In the genomic region with DNA sequence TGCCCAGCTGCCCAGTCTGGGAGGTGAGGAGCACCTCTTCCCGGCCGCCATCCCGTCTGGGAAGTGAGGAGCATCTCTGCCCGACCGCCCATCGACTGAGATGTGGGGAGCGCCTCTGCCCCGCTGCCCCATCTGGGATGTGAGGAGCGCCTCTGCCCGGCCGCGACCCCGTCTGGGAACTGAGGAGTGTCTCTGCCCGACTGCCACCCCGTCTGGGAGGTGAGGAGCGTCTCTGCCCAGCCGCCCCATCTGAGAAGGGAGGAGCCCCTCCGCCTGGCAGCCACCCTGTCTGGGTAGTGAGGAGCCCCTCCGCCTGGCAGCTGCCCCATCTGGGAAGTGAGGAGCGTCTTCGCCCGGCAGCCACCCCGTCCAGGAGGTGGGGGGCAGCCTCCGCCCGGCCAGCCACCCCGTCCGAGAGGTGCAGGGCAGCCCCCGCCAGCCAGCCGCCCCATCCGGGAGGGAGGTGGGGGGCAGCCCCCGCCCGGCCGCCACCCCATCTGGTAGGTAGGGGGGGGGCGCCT, we compare ENCODE assay signal across 6 cellular contexts.
DNase-seq lines count a peak whose midpoint lies in the region; ATAC-seq, FAIRE-seq and TF ChIP-seq lines count a peak whose summit lies in the region.
"Not testable (repeated sequence)": the region's sequence is repeated elsewhere in the genome, so short reads cannot be mapped to it uniquely, and the experiment has no call there.

No MANE protein-coding gene starts in this region.

- H3K4me3 Mint-ChIP-seq in glutamatergic neuron (ENCODE audit: unreplicated experiment); stimulated activated naive CD8-positive, alpha-beta T cell treated with anti-CD3 and anti-CD28 coated beads, Interleukin-15, amount 100 ng/mL, for 72 hours: not testable (repeated sequence)

- DNase-seq in DND-41 (peak; percentile 15), activated gamma-delta T cell (lab: John Stamatoyannopoulos, UW) (peak; percentile 7), glutamatergic neuron (peak; percentile 35), kidney (peak; percentile 64), mesendoderm (peak; percentile 7)
- DNase-seq in stimulated activated naive CD8-positive, alpha-beta T cell treated with anti-CD3 and anti-CD28 coated beads, Interleukin-15, amount 100 ng/mL, for 72 hours = not testable (repeated sequence)

- TF ChIP-seq CTCF in DND-41 (IDR thresholded peaks at IDR 0.05; ENCODE audit: borderline replicate concordance, extremely low read depth, low read length, poor library complexity, severe bottlenecking); glutamatergic neuron (IDR thresholded peaks at IDR 0.05; ENCODE audit: partially characterized antibody, unreplicated experiment); kidney (IDR thresholded peaks at IDR 0.05; ENCODE audit: borderline replicate concordance, extremely low read depth, insufficient read depth): not testable (repeated sequence)

- H2BK15ac ChIP-seq in mesendoderm (replicated peaks; ENCODE audit: low read depth) = not testable (repeated sequence)

- not testable (repeated sequence) for H3K23ac ChIP-seq in mesendoderm (ENCODE audit: low read length)

- not testable (repeated sequence) for H3K4me2 ChIP-seq in DND-41 (ENCODE audit: insufficient read depth, low read length); mesendoderm (ENCODE audit: low read length)

- H3K56ac ChIP-seq in mesendoderm (ENCODE audit: low read length) = not testable (repeated sequence)

- WGBS in mesendoderm (ENCODE audit: extremely low coverage, insufficient coverage, low lambda C conversion rate) = no CpG with 5 or more reads among the region's 34 CpGs

- not testable (repeated sequence) for H3K9me3 Mint-ChIP-seq in glutamatergic neuron (ENCODE audit: unreplicated experiment); stimulated activated naive CD8-positive, alpha-beta T cell treated with anti-CD3 and anti-CD28 coated beads, Interleukin-15, amount 100 ng/mL, for 72 hours

- not testable (repeated sequence) for H2AK5ac ChIP-seq in mesendoderm (ENCODE audit: low read length)

- H3K27ac ChIP-seq in DND-41 (ENCODE audit: low read length); kidney (ENCODE audit: low read depth in 2 of 2, low read length in 2 of 2); mesendoderm (ENCODE audit: low read depth, low read length): not testable (repeated sequence)

- not testable (repeated sequence) for H3K9ac ChIP-seq in DND-41 (ENCODE audit: low read depth, low read length); kidney (ENCODE audit: low read length in 2 of 2); mesendoderm (ENCODE audit: low read length)

- not testable (repeated sequence) for H3K4me1 ChIP-seq in DND-41 (ENCODE audit: insufficient read depth, low read length); kidney (ENCODE audit: control insufficient read depth in 1 of 2, insufficient read depth in 1 of 2, low read depth in 1 of 2, low read length in 2 of 2); mesendoderm (ENCODE audit: control insufficient read depth, low read depth, low read length)

- not testable (repeated sequence) for H3K4me3 ChIP-seq in DND-41 (ENCODE audit: low read depth in 1 of 2, low read length in 2 of 2); kidney (ENCODE audit: low read length in 2 of 2); mesendoderm (ENCODE audit: low read length)

- not testable (repeated sequence) for H3K4ac ChIP-seq in mesendoderm (ENCODE audit: low read depth, low read length)

- H3K27ac Mint-ChIP-seq in glutamatergic neuron (ENCODE audit: unreplicated experiment) = not testable (repeated sequence)
- peak overlapping the region in 1 of 2 donors; percentile 34 for H3K27ac Mint-ChIP-seq in stimulated activated naive CD8-positive, alpha-beta T cell treated with anti-CD3 and anti-CD28 coated beads, Interleukin-15, amount 100 ng/mL, for 72 hours

- H3K27me3 Mint-ChIP-seq in glutamatergic neuron (ENCODE audit: unreplicated experiment); stimulated activated naive CD8-positive, alpha-beta T cell treated with anti-CD3 and anti-CD28 coated beads, Interleukin-15, amount 100 ng/mL, for 72 hours: not testable (repeated sequence)

- H3K9me3 ChIP-seq in DND-41 (ENCODE audit: insufficient read depth, low read length, severe bottlenecking); kidney (ENCODE audit: control insufficient read depth in 1 of 2, low read length in 2 of 2): not testable (repeated sequence)

- H3K79me1 ChIP-seq in mesendoderm (ENCODE audit: low read length) = not testable (repeated sequence)

- H3K4me1 Mint-ChIP-seq in glutamatergic neuron (ENCODE audit: low read depth, unreplicated experiment); stimulated activated naive CD8-positive, alpha-beta T cell treated with anti-CD3 and anti-CD28 coated beads, Interleukin-15, amount 100 ng/mL, for 72 hours: not testable (repeated sequence)

- H3K18ac ChIP-seq in mesendoderm (ENCODE audit: low read length) = not testable (repeated sequence)

- not testable (repeated sequence) for H2AFZ ChIP-seq in DND-41 (ENCODE audit: low read depth, low read length)

- intact Hi-C loops in kidney (cut with DNase I) = not testable (repeated sequence)

- not testable (repeated sequence) for FAIRE-seq in kidney (lab: Jason Lieb, UNC)

- not testable (repeated sequence) for H4K20me1 ChIP-seq in DND-41 (ENCODE audit: insufficient read depth, low read length)

- H3K36me3 ChIP-seq in DND-41 (ENCODE audit: insufficient read depth, low read length); kidney (ENCODE audit: control insufficient read depth in 1 of 2, insufficient read depth in 2 of 2, low read length in 2 of 2); mesendoderm (ENCODE audit: control insufficient read depth, insufficient read depth, low read length): not testable (repeated sequence)

- H3K27me3 ChIP-seq in DND-41 (ENCODE audit: insufficient read depth, low read length, poor library complexity); mesendoderm (ENCODE audit: insufficient read depth, low read length, poor library complexity): not testable (repeated sequence)

- H4K8ac ChIP-seq in mesendoderm (ENCODE audit: low read depth, low read length) = not testable (repeated sequence)

- not testable (repeated sequence) for H2BK5ac ChIP-seq in mesendoderm (ENCODE audit: low read length)

- not testable (repeated sequence) for H2BK120ac ChIP-seq in mesendoderm (ENCODE audit: low read depth, low read length)

- H4K5ac ChIP-seq in mesendoderm (ENCODE audit: low read length) = not testable (repeated sequence)

- ATAC-seq in DND-41 (ENCODE audit: insufficient read depth, low read depth) = not testable (repeated sequence)
- ATAC-seq in stimulated activated naive CD8-positive, alpha-beta T cell treated with anti-CD3 and anti-CD28 coated beads, Interleukin-15, amount 100 ng/mL, for 72 hours = peak; percentile 54

- H3K79me2 ChIP-seq in DND-41 (ENCODE audit: insufficient read depth, low read length); mesendoderm (ENCODE audit: control insufficient read depth, insufficient read depth, low read length): not testable (repeated sequence)

- not testable (repeated sequence) for H3K36me3 Mint-ChIP-seq in glutamatergic neuron (ENCODE audit: unreplicated experiment)
